In the genomic region with DNA sequence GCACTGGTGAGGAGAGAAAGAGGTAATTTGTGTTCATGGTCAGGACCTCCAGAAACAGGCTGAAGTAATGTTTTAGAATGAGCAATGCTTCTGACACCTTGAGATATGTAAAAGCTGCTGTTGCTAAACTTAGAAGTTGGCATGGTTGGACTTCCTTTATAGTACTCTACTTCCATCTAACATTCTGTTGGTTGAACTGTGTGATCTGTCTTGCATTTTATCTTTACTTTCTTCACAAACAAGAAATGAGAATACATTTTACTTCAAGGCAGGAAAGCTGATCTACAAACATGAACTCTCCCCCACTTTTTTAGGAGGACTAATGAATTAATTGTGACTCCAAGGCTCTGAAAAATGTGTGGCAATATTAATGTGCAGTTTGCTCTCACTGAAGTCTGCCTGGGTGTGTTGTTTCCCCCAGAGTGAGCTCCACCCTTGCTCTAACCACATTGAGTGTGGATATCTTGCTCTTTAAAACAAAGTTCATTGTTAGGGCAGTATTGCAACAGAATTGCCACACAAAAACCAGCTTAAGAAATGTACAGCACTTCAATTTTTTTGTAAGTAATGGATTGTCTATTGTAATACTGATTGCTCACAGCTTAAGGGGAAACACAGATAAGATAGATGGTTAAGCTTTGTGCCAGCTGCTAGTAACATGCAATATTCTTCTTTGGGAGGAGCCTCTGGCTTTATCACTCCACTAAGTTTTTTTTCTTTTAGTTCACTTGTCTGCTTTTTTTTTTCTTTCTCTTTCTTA, we compare ENCODE assay signal across 9 cellular contexts.
A peak's percentile ranks its signal among the peaks of the same experiment; 100 is the strongest.
DNase-seq lines count a peak whose midpoint lies in the region; ATAC-seq, FAIRE-seq and TF ChIP-seq lines count a peak whose summit lies in the region.
"Had no signal": no experiment of that assay in that cellular context is flagged by ENCODE, and none has a peak within 500 bp of the region (broad histone marks: within the 10 kb centered on the region; RNA-seq: fewer than 3 reads in every experiment).

No MANE protein-coding gene starts in this region.

- H3K9me3 ChIP-seq in PC-9 (ENCODE audit: insufficient read depth, low read depth) (no peaks in the 10 kb centered on the region), mononuclear cell (ENCODE audit: low read depth, low read length) (no peaks in the 10 kb centered on the region), uterus (no peaks in the 10 kb centered on the region)

- H3K36me3 ChIP-seq in PC-9 (ENCODE audit: low read depth): no peaks in the 10 kb centered on the region
- H3K36me3 ChIP-seq in uterus: no peaks in the 10 kb centered on the region

- H2AFZ ChIP-seq in PC-9: no peak overlapping the region

- H3K27me3 ChIP-seq in PC-9 (ENCODE audit: insufficient read depth, low read depth): no peaks in the 10 kb centered on the region
- no peaks in the 10 kb centered on the region for H3K27me3 ChIP-seq in mononuclear cell (ENCODE audit: insufficient read depth, low read length)
- no peaks in the 10 kb centered on the region for H3K27me3 ChIP-seq in uterus

- POLR2A ChIA-PET in PC-9 (lab: Charles Lee; ENCODE audit: unreplicated experiment): interaction anchor here (0.6 to 0.7 kb wide), 3 partner anchors 16 to 103 kb away, joined by 3 to 13 read pairs (median 4); no protein-coding TSS in a partner anchor

- peak overlapping the region; percentile 57 for H3K27ac ChIP-seq in PC-9
- peak overlapping the region; percentile 61 to 63 for H3K27ac ChIP-seq in uterus

- FAIRE-seq in colon (lab: Jason Lieb, UNC): peak; percentile 36
- FAIRE-seq: H1 had no signal

- H3K4me3 ChIP-seq in PC-9 (peak overlapping the region; percentile 2; the same call in 1 of the 2 replicates), mononuclear cell (ENCODE audit: low read length) (peak overlapping the region; percentile 11), uterus (no peak overlapping the region)

- no peaks in the 10 kb centered on the region for H3K9me2 ChIP-seq in PC-9 (ENCODE audit: insufficient read depth)

- intact Hi-C loops in PC-9 (cut with micrococcal nuclease; ENCODE audit: unreplicated experiment) (loop anchor here (2.0 to 5.0 kb wide), 2 partner anchors 68 to 154 kb away; partner anchors contain the start of gene XPNPEP1), uterus (cut with DNase I; ENCODE audit: low total_unique reads) (no loop called here)

- H4K20me1 ChIP-seq in PC-9 (ENCODE audit: insufficient read depth): no peaks in the 10 kb centered on the region

- DNase-seq in AG08395 (ENCODE audit: low spot score) (peak; percentile 77), PC-9 (peak; percentile 33 to 88), uterus (peak; percentile 24 to 73), COR-L47 (lab: John Stamatoyannopoulos, UW) (no peak)

- peak overlapping the region; percentile 54 for H3K4me2 ChIP-seq in PC-9

- peak; percentile 80 for ATAC-seq in GM18867 (IDR thresholded peaks at IDR 0.05; ENCODE audit: unreplicated experiment)
- ATAC-seq in HG03064 (IDR thresholded peaks at IDR 0.05; ENCODE audit: low read depth, unreplicated experiment): peak; percentile 76

- CTCF ChIA-PET in PC-9 (lab: Charles Lee): interaction anchor here (0.5 kb wide), 1 partner anchor 534 kb away, joined by 3 read pairs; no protein-coding TSS in a partner anchor

- TF ChIP-seq CTCF in PC-9 (conservative IDR thresholded peaks at IDR 0.05) (no peak), uterus (IDR thresholded peaks at IDR 0.05) (peak in 1 of 4 experiments; percentile 11)

- H3K4me1 ChIP-seq in PC-9 (replicated peaks; ENCODE audit: insufficient read depth): peaks cover 41% of the 10 kb centered on the region
- peaks cover 84% of the 10 kb centered on the region for H3K4me1 ChIP-seq in mononuclear cell (ENCODE audit: insufficient read depth, low read length)
- peaks cover 0 to 4% of the 10 kb centered on the region in 2 donors for H3K4me1 ChIP-seq in uterus

- H3K79me2 ChIP-seq in PC-9 (ENCODE audit: low read depth): no peaks in the 10 kb centered on the region

- peaks cover 16% of the 10 kb centered on the region for H3F3A ChIP-seq in PC-9 (ENCODE audit: insufficient read depth, low read depth)

- no TSS peak for BruUV-seq in PC-9 (replicated peaks; lab: Mats Ljungman, UMichigan)

- peak in 1 of 2 donors; percentile 9 for TF ChIP-seq POLR2A in uterus (IDR thresholded peaks at IDR 0.05)

Comparison
In these comparisons a context has a peak if more than half of its experiments do, and no peak if none do; other contexts are left out.
1. H3K4me3 ChIP-seq: peak in PC-9 (single experiment) and mononuclear cell (single experiment); none in uterus (0 of 2).